ENCODE assay signal across 25 cellular contexts in the genomic region with DNA sequence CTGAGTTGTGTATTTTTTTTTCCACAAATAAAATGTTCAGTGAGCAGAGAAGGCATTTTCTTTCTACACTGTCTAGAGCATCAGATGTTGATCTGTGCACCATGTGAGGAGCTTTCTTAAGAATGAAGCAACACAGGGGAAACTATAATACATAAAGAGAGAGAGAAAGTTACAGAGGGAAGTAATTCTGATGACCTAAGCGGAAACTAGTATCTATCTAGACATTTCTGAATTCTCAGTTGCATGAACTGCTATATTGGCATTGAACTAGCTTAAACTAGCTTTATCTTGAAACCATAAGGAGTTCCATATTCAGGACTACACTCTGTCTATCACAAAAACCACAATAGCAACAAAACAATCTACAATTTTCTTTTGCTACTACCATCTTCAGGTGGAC.
"Had no signal": no experiment of that assay in that cellular context is flagged by ENCODE, and none has a peak within 500 bp of the region (broad histone marks: within the 10 kb centered on the region; RNA-seq: fewer than 3 reads in every experiment).

No MANE protein-coding gene starts in this region.

- DNase-seq: colonic mucosa; effector CD8-positive, alpha-beta T cell; endodermal cell; foreskin keratinocyte; heart left ventricle; kidney; mucosa of descending colon; naive B cell; sigmoid colon; stimulated activated CD4-positive, alpha-beta T cell treated with anti-CD3 and anti-CD28 coated beads, Interleukin-2, amount 100 ng/mL, for 24 hours; stimulated activated CD4-positive, alpha-beta T cell treated with anti-CD3 and anti-CD28 coated beads, Interleukin-4, amount 100 ng/mL, for 24 hours; stimulated activated naive CD8-positive, alpha-beta T cell treated with anti-CD3 and anti-CD28 coated beads, Interleukin-15, Interleukin-2, amounts not matched to agents 100 U/mL and 50 U/mL, for 24 hours; upper lobe of left lung had no signal

- H3K4me3 ChIP-seq: colonic mucosa, gastroesophageal sphincter, heart left ventricle, hepatocyte, lung, mucosa of descending colon, sigmoid colon, thoracic aorta, tibial nerve, upper lobe of left lung had no signal

- H3K27me3 ChIP-seq: colonic mucosa, foreskin keratinocyte, gastroesophageal sphincter, heart left ventricle, hepatocyte, sigmoid colon, tibial nerve, upper lobe of left lung had no signal

- H2AFZ ChIP-seq: hepatocyte, parathyroid adenoma had no signal

- H3K36me3 ChIP-seq: colonic mucosa, gastroesophageal sphincter, heart left ventricle, sigmoid colon, thoracic aorta, tibial nerve, upper lobe of left lung had no signal

- H3K27ac ChIP-seq: colonic mucosa, epithelial cell of prostate, foreskin keratinocyte, gastroesophageal sphincter, heart left ventricle, hepatocyte, parathyroid adenoma, sigmoid colon, thoracic aorta, tibial nerve, upper lobe of left lung had no signal

- H3K79me2 ChIP-seq: hepatocyte, parathyroid adenoma had no signal

- H3K4me2 ChIP-seq: hepatocyte had no signal

- H3K4me1 ChIP-seq: colonic mucosa, foreskin keratinocyte, gastroesophageal sphincter, heart left ventricle, parathyroid adenoma, sigmoid colon, tibial nerve, upper lobe of left lung had no signal

- ATAC-seq: esophagus mucosa; foreskin keratinocyte; gastroesophageal sphincter; heart left ventricle; left lobe of liver; mucosa of descending colon; natural killer cell treated with Interleukin-12 subunit alpha and Interleukin-12 subunit beta and Interleukin-15 and Interleukin-18, amount 100 ng/mL, for 72 hours; stimulated activated memory B cell treated with anti-CD40 and anti-IgM and Interleukin-4, amounts not matched to agents 10 μg/mL and 1 μg/mL and 100 μg/mL, for 72 hours; stimulated activated naive CD8-positive, alpha-beta T cell treated with anti-CD3 and anti-CD28 coated beads, Interleukin-15, Interleukin-2, amounts not matched to agents 100 U/mL and 50 U/mL, for 24 hours had no signal

- H3K9me3 ChIP-seq: colonic mucosa, gastroesophageal sphincter, heart left ventricle, mucosa of descending colon, sigmoid colon, thoracic aorta, tibial nerve, upper lobe of left lung had no signal

- H3K9ac ChIP-seq: parathyroid adenoma had no signal

- FAIRE-seq: kidney, urothelium cell line had no signal
